Comparison of ENCODE assay signal across 8 cellular contexts in the genomic region with DNA sequence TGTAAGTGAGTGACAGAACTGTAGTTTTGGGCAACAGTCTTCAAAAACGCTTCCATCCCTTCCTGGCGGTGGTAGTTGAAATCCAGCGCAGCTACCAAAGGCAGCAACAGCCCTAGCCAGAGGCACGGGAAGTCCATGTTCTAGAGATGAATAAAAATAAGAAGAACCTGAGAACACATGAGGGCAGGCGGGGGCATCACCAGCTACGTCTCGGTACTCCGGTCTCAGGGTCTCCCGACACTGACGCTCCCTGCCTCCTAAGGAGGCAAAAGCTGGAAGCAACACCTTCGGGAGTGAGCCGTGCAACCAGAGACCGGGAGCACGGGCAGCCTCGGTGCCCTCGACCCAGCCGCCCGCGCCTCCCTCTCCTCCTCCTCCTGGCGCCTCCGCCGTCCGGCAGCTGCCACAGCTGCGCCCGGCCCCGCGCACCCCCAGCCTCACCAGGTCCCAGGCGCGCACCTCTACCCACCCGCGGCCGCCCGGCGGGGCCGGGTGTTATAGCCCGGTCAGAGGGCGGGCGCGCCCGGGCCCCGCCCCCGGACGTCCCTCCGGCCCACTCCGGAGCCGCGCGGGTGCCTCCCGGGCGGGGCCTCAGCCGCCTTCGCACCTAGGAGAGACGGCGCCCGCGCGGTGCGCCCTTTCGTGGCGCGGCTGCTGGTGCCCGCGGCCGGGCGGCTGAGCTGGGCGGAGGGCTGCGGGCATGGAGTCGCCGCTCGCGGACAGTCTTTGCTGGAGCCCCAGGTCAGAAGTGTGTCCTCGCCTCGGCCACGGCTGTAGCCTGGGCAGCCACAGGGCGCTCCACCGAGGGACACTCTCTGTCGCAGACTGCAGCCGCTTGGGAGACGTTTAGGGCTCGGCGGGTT.
DNase-seq lines count a peak whose midpoint lies in the region; ATAC-seq and TF ChIP-seq lines count a peak whose summit lies in the region.

A gene (minus strand): TSS at position 471 of the 863 bp plus-strand sequence. CDS start 334 bp downstream, at position 137.

- CTCF ChIA-PET in HEK293T (lab: Yijun Ruan, JAX) = no interaction called here

- DNase-seq in GM13976 (ENCODE audit: low spot score) (peak; percentile 87), HEK293T (ENCODE audit: extremely low spot score) (peak; percentile 83), NCI-H1417 (lab: John Stamatoyannopoulos, UW) (peak; percentile 83 to 90 (median 87)), NCI-H446 (lab: John Stamatoyannopoulos, UW) (no peak)
- DNase-seq in activated CD4-positive, alpha-beta T cell treated with anti-CD3 and anti-CD28 coated beads for 1 hour = peak; percentile 58
- peak; percentile 18 to 35 for DNase-seq in central memory CD8-positive, alpha-beta T cell (ENCODE audit: low spot score in 2 of 2)
- peak; percentile 54 to 68 for DNase-seq in stimulated activated CD4-positive, alpha-beta T cell treated with anti-CD3 and anti-CD28 coated beads, Interleukin-15, amount 100 ng/mL, for 48 hours (ENCODE audit: low read depth in 2 of 2)

- peaks cover 30% of the 10 kb centered on the region for H3K27me3 Mint-ChIP-seq in central memory CD8-positive, alpha-beta T cell

- POLR2A ChIA-PET in HEK293T (lab: Yijun Ruan, JAX) = no interaction called here

- no peak within 1 kb of the TSS for H3K27ac Mint-ChIP-seq in central memory CD8-positive, alpha-beta T cell (ENCODE audit: low read depth)

- peak within 1 kb of the TSS; percentile 85 for H3K27ac ChIP-seq in layer of hippocampus (ENCODE audit: low read depth, low read length)

- peak; percentile 95 for ATAC-seq in central memory CD8-positive, alpha-beta T cell (replicated peaks; ENCODE audit: extremely low read depth, poor library complexity, severe bottlenecking)

- peaks cover 4% of the 10 kb centered on the region for H3K36me3 Mint-ChIP-seq in central memory CD8-positive, alpha-beta T cell (ENCODE audit: insufficient read depth)

- peak within 1 kb of the TSS; percentile 79 for H3K4me3 Mint-ChIP-seq in central memory CD8-positive, alpha-beta T cell

- no peaks in the 10 kb centered on the region for H3K9me3 Mint-ChIP-seq in central memory CD8-positive, alpha-beta T cell

- in situ Hi-C loops in GM13976 (cut with MboI; ENCODE audit: low sequenced_read_pairs, unreplicated experiment) = no loop called here

- TF ChIP-seq CTCF in GM13976 (IDR thresholded peaks at IDR 0.05; ENCODE audit: borderline replicate concordance, control extremely low read depth, extremely low read depth, insufficient read depth, missing control alignments) = no peak

- peaks cover 9% of the 10 kb centered on the region for H3K4me1 Mint-ChIP-seq in central memory CD8-positive, alpha-beta T cell

- no peaks in the 10 kb centered on the region for H3K27me3 ChIP-seq in layer of hippocampus (ENCODE audit: control insufficient read depth, insufficient read depth, low read length)

TF ChIP-seq in HEK293T, 16 proteins besides CTCF, POLR2A, EP300 and RAD21:
- TF ChIP-seq CTBP1 (IDR thresholded peaks at IDR 0.05; ENCODE audit: borderline replicate concordance) (no peak), L3MBTL2 (conservative IDR thresholded peaks at IDR 0.05) (peak; percentile 30; the same call in 1 of the 2 replicates), FOXK2 (IDR thresholded peaks at IDR 0.05) (no peak), TARDBP (IDR thresholded peaks at IDR 0.05) (no peak)

Comparison
In these comparisons a context has a peak if more than half of its experiments do, and no peak if none do; other contexts are left out.
1. DNase-seq: peak in GM13976 (single experiment), HEK293T (single experiment), NCI-H1417 (3 of 3), activated CD4-positive, alpha-beta T cell treated with anti-CD3 and anti-CD28 coated beads for 1 hour (single experiment), central memory CD8-positive, alpha-beta T cell (2 of 2) and stimulated activated CD4-positive, alpha-beta T cell treated with anti-CD3 and anti-CD28 coated beads, Interleukin-15, amount 100 ng/mL, for 48 hours (2 of 2); none in NCI-H446 (0 of 2).